ENCODE assay signal across 1 cellular context in genomic region chr9:134770972-134771971, GRCh38.
TF ChIP-seq lines count a peak whose summit lies in the region.

No MANE protein-coding gene starts in this region.

TF ChIP-seq in GM12878, 131 proteins besides CTCF, POLR2A, EP300 and RAD21:
- TF ChIP-seq TBL1XR1 (IDR thresholded peaks at IDR 0.05; ENCODE audit: low read depth, low read length) (no peak), TCF12 (IDR thresholded peaks at IDR 0.05; ENCODE audit: low read depth, low read length) (peak; percentile 73; the same call in 1 of the 2 replicates), SPI1 (IDR thresholded peaks at IDR 0.05; ENCODE audit: borderline replicate concordance, insufficient read depth, low read depth, low read length) (peak; percentile 30; the same call in 1 of the 2 replicates), YY1 (IDR thresholded peaks at IDR 0.05; ENCODE audit: low read depth, low read length) (no peak), BHLHE40 (IDR thresholded peaks at IDR 0.05; ENCODE audit: borderline replicate concordance in 1 of 2, low read depth in 2 of 2, low read length in 1 of 2) (peak in 1 of 2 experiments; percentile 44; a peak in 1 of 4 replicates), TCF3 (IDR thresholded peaks at IDR 0.05; ENCODE audit: borderline replicate concordance, insufficient read depth, low read depth, low read length) (0 out of 2 replicates have a peak, but pooled peaks have one; percentile 35), SMARCA5 (IDR thresholded peaks at IDR 0.05) (peak; percentile 77; the same call in 1 of the 2 replicates)
